ENCODE assay signal across 8 cellular contexts in the genomic region with DNA sequence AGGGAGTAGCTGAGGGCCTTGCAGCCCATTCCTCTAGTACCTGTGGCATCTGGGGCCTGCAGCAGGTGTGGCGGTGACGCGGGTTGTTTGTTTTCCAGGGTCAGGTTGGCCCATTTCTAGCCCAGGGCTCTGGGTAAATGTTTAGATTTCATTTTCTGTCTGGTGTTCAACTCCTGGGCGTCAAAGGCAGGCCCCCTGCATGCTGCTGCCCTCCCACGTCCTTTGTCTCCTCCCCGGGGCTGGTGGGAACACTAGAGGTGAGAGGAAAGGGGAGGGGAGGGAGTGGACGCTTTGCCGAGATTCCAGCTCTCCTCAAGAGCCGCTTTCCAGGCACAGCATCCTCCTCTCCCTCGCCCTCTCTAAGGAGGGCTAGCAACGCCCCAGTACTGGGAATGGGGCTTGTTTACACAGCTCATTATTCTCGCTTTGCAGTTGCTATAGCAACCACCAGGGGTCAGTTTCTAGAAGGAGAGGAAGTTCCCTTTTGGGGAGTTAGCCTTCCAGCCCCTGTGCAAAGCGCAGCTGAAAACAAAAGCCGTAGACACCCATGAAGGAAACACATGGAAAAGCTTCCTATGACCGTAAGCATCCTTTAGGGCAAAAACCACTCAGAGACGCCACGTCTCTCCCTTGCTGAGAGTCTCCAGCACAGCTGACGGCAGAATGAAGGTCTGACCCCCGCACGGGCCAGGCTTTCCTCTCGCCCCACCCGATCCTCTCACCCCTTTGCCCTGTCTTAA.
DNase-seq lines count a peak whose midpoint lies in the region; ATAC-seq, FAIRE-seq and TF ChIP-seq lines count a peak whose summit lies in the region.

No MANE protein-coding gene starts in this region.

- TF ChIP-seq POLR2A in right lobe of liver (IDR thresholded peaks at IDR 0.05): no peak

- WGBS in right lobe of liver (ENCODE audit: insufficient coverage, low coverage, low lambda C conversion rate, missing lambda C conversion rate): 33% methylated on average over 14 of the region's 22 CpGs
- WGBS in small intestine, 3 donors: 41 to 65% (median 57%) methylated on average over 22 of the region's 22 CpGs

- TF ChIP-seq CTCF in OCI-LY1 (IDR thresholded peaks at IDR 0.05; ENCODE audit: low read length) (peak; percentile 49), right lobe of liver (IDR thresholded peaks at IDR 0.05) (peak; percentile 39 to 47 (median 42)), tibial artery (IDR thresholded peaks at IDR 0.05) (peak; percentile 28 to 32)

- DNase-seq in EH (ENCODE audit: low read depth) (peak; percentile 63), HT-29 (ENCODE audit: low spot score) (peak; percentile 62), dermis blood vessel endothelial cell (peak; percentile 86), right lobe of liver (peak; percentile 51 to 80 (median 80)), tibial artery (peak in 1 of 2 donors; percentile 68), small intestine (no peak)

- H3K4me3 ChIP-seq in OCI-LY1 (ENCODE audit: low read depth, low read length, poor library complexity, severe bottlenecking) (no peak overlapping the region), right lobe of liver (no peak overlapping the region), tibial artery (no peak overlapping the region), small intestine (ENCODE audit: low read depth in 1 of 2, low read length in 2 of 2) (no peak overlapping the region)

- FAIRE-seq in small intestine (lab: Jason Lieb, UNC): no peak

- ATAC-seq in GM19467 (IDR thresholded peaks at IDR 0.05; ENCODE audit: unreplicated experiment): peak; percentile 83
- ATAC-seq in right lobe of liver: peak; percentile 88 to 91 (median 90)

- intact Hi-C loops in right lobe of liver (cut with DNase I) (no loop called here), tibial artery (cut with DNase I; ENCODE audit: low total_unique reads) (no loop called here)

- no peaks in the 10 kb centered on the region for H3K79me2 ChIP-seq in OCI-LY1 (ENCODE audit: insufficient read depth, low read length)

- no peak overlapping the region for H3K9ac ChIP-seq in OCI-LY1 (ENCODE audit: low read length)

- H3K27ac ChIP-seq in OCI-LY1 (ENCODE audit: low read depth, low read length, poor library complexity, severe bottlenecking) (no peak overlapping the region), right lobe of liver (peak overlapping the region; percentile 47 to 66 (median 56)), tibial artery (no peak overlapping the region), small intestine (ENCODE audit: low read depth in 1 of 2, low read length in 1 of 2) (peak overlapping the region in 1 of 2 donors; percentile 45)

- no peaks in the 10 kb centered on the region for H4K20me1 ChIP-seq in OCI-LY1 (ENCODE audit: insufficient read depth, low read length)

- H3F3A ChIP-seq in OCI-LY1 (ENCODE audit: insufficient read depth, low read length): no peaks in the 10 kb centered on the region

- no peak overlapping the region for H2AFZ ChIP-seq in OCI-LY1 (ENCODE audit: low read length)

- H3K4me1 ChIP-seq in OCI-LY1 (ENCODE audit: insufficient read depth, low read length, severe bottlenecking): peaks cover 6% of the 10 kb centered on the region
- peaks cover 0 to 13% (median 2%) of the 10 kb centered on the region in 4 donors for H3K4me1 ChIP-seq in right lobe of liver
- H3K4me1 ChIP-seq in tibial artery: no peaks in the 10 kb centered on the region
- H3K4me1 ChIP-seq in small intestine (ENCODE audit: control insufficient read depth in 2 of 2, insufficient read depth in 1 of 2, low read depth in 1 of 2, low read length in 1 of 2): no peaks in the 10 kb centered on the region

- no peaks in the 10 kb centered on the region for H3K36me3 ChIP-seq in OCI-LY1 (ENCODE audit: insufficient read depth, low read length)
- no peaks in the 10 kb centered on the region for H3K36me3 ChIP-seq in right lobe of liver
- no peaks in the 10 kb centered on the region for H3K36me3 ChIP-seq in tibial artery
- H3K36me3 ChIP-seq in small intestine (ENCODE audit: control insufficient read depth in 2 of 2, insufficient read depth in 2 of 2, low read length in 2 of 2): no peaks in the 10 kb centered on the region

- H3K27me3 ChIP-seq in OCI-LY1 (ENCODE audit: insufficient read depth, low read length) (peaks cover 4% of the 10 kb centered on the region; the same call in 1 of the 2 replicates), right lobe of liver (no peaks in the 10 kb centered on the region), tibial artery (peaks cover 0 to 7% of the 10 kb centered on the region in 2 donors), small intestine (ENCODE audit: control insufficient read depth in 2 of 2, insufficient read depth in 2 of 2, low read length in 2 of 2) (no peaks in the 10 kb centered on the region)

- H3K9me3 ChIP-seq in OCI-LY1 (ENCODE audit: low read length) (no peaks in the 10 kb centered on the region), right lobe of liver (no peaks in the 10 kb centered on the region), tibial artery (no peaks in the 10 kb centered on the region), small intestine (ENCODE audit: control insufficient read depth, low read depth) (no peaks in the 10 kb centered on the region)

- no peak overlapping the region for H3K4me2 ChIP-seq in OCI-LY1 (ENCODE audit: low read length)

- no peaks in the 10 kb centered on the region for H3K9me2 ChIP-seq in OCI-LY1 (ENCODE audit: low read depth, low read length)

Comparison
In these comparisons a context has a peak if more than half of its experiments do, and no peak if none do; other contexts are left out.
1. H3K27ac ChIP-seq: peak in right lobe of liver (3 of 3); none in OCI-LY1 (single experiment) and tibial artery (0 of 2).
2. Peak in every context shown above with its lines, with median percentiles within 50 percentile points of each other: CTCF ChIP-seq.